ENCODE assay signal across 12 cellular contexts in genomic region chr20:51413753-51414323, GRCh38.
DNase-seq lines count a peak whose midpoint lies in the region; ATAC-seq and TF ChIP-seq lines count a peak whose summit lies in the region.
"Had no signal": no experiment of that assay in that cellular context is flagged by ENCODE, and none has a peak within 500 bp of the region (broad histone marks: within the 10 kb centered on the region; RNA-seq: fewer than 3 reads in every experiment).

No MANE protein-coding gene starts in this region.

- intact Hi-C loops in transverse colon (cut with DNase I; ENCODE audit: low total_unique reads): no loop called here

- H3K36me3 ChIP-seq in transverse colon: peaks cover 0 to 4% (median 0%) of the 10 kb centered on the region in 4 donors
- H3K36me3 ChIP-seq: vagina had no signal

- H3K4me3 ChIP-seq in transverse colon (no peak overlapping the region), foreskin fibroblast (ENCODE audit: low read depth in 1 of 2, low read length in 2 of 2) (no peak overlapping the region)
- H3K4me3 ChIP-seq: vagina had no signal

- peaks cover 31% of the 10 kb centered on the region for H3K36me3 Mint-ChIP-seq in stimulated activated naive CD8-positive, alpha-beta T cell treated with anti-CD3 and anti-CD28 coated beads, Interleukin-15, Interleukin-2, amounts not matched to agents 100 ng/mL and 50 ng/mL, for 24 hours (ENCODE audit: low read depth)
- H3K36me3 Mint-ChIP-seq in activated naive CD8-positive, alpha-beta T cell treated with anti-CD3 and anti-CD28 coated beads, Interleukin-2, amount 10 ng/mL, durations not matched to agents 7 days and 5 days: peaks cover 39% of the 10 kb centered on the region

- H3K27ac Mint-ChIP-seq in stimulated activated naive CD8-positive, alpha-beta T cell treated with anti-CD3 and anti-CD28 coated beads, Interleukin-15, Interleukin-2, amounts not matched to agents 100 ng/mL and 50 ng/mL, for 24 hours: peak overlapping the region; percentile 55
- H3K27ac Mint-ChIP-seq in activated naive CD8-positive, alpha-beta T cell treated with anti-CD3 and anti-CD28 coated beads, Interleukin-2, amount 10 ng/mL, durations not matched to agents 7 days and 5 days: peak overlapping the region; percentile 55
- H3K27ac Mint-ChIP-seq: mesothelial cell of epicardium had no signal

- H3K4me3 Mint-ChIP-seq in stimulated activated naive CD8-positive, alpha-beta T cell treated with anti-CD3 and anti-CD28 coated beads, Interleukin-15, Interleukin-2, amounts not matched to agents 100 ng/mL and 50 ng/mL, for 24 hours: peak overlapping the region; percentile 17
- H3K4me3 Mint-ChIP-seq in activated naive CD8-positive, alpha-beta T cell treated with anti-CD3 and anti-CD28 coated beads, Interleukin-2, amount 10 ng/mL, durations not matched to agents 7 days and 5 days: no peak overlapping the region
- H3K4me3 Mint-ChIP-seq: mesothelial cell of epicardium had no signal

- H3K27ac ChIP-seq in transverse colon: peak overlapping the region; percentile 48 to 68 (median 56)
- H3K27ac ChIP-seq: C4-2B had no signal

- TF ChIP-seq POLR2A in transverse colon (IDR thresholded peaks at IDR 0.05): no peak

- in situ Hi-C loops in transverse colon (cut with MboI; ENCODE audit: low pct_ligation_motif_present in 1 of 4, low pct_unique_long_range_greater_than_20kb in 1 of 4, low sequenced_read_pairs in 3 of 4): no loop called here

- no peaks in the 10 kb centered on the region for H3K9me3 Mint-ChIP-seq in stimulated activated naive CD8-positive, alpha-beta T cell treated with anti-CD3 and anti-CD28 coated beads, Interleukin-15, Interleukin-2, amounts not matched to agents 100 ng/mL and 50 ng/mL, for 24 hours
- H3K9me3 Mint-ChIP-seq in activated naive CD8-positive, alpha-beta T cell treated with anti-CD3 and anti-CD28 coated beads, Interleukin-2, amount 10 ng/mL, durations not matched to agents 7 days and 5 days: no peaks in the 10 kb centered on the region

- peaks cover 8 to 31% (median 14%) of the 10 kb centered on the region in 4 donors for H3K4me1 ChIP-seq in transverse colon

- H3K27me3 ChIP-seq in transverse colon: no peaks in the 10 kb centered on the region
- H3K27me3 ChIP-seq: vagina had no signal

- no peak for TF ChIP-seq EP300 in transverse colon (IDR thresholded peaks at IDR 0.05; ENCODE audit: low read depth)

- 68 to 95% methylated on average over 4 to 5 of the region's 5 CpGs for WGBS in transverse colon (ENCODE audit: low coverage in 1 of 2), 2 donors

- no peak for ATAC-seq in stimulated activated naive CD8-positive, alpha-beta T cell treated with anti-CD3 and anti-CD28 coated beads, Interleukin-15, Interleukin-2, amounts not matched to agents 100 U/mL and 50 U/mL, for 24 hours
- peak; percentile 45 for ATAC-seq in HG03066 (IDR thresholded peaks at IDR 0.05; ENCODE audit: low read depth, unreplicated experiment)
- ATAC-seq in activated naive CD8-positive, alpha-beta T cell treated with anti-CD3 and anti-CD28 coated beads, Interleukin-2, amount 10 ng/mL, durations not matched to agents 7 days and 5 days (ENCODE audit: low read depth): no peak
- ATAC-seq in HG02623 (IDR thresholded peaks at IDR 0.05; ENCODE audit: unreplicated experiment): no peak

- H3K4me1 Mint-ChIP-seq in stimulated activated naive CD8-positive, alpha-beta T cell treated with anti-CD3 and anti-CD28 coated beads, Interleukin-15, Interleukin-2, amounts not matched to agents 100 ng/mL and 50 ng/mL, for 24 hours (ENCODE audit: low read depth): peaks cover 81% of the 10 kb centered on the region
- peaks cover 49% of the 10 kb centered on the region for H3K4me1 Mint-ChIP-seq in activated naive CD8-positive, alpha-beta T cell treated with anti-CD3 and anti-CD28 coated beads, Interleukin-2, amount 10 ng/mL, durations not matched to agents 7 days and 5 days

- DNase-seq in stimulated activated naive CD8-positive, alpha-beta T cell treated with anti-CD3 and anti-CD28 coated beads, Interleukin-15, Interleukin-2, amounts not matched to agents 100 U/mL and 50 U/mL, for 24 hours: no peak
- DNase-seq in activated naive CD8-positive, alpha-beta T cell treated with anti-CD3 and anti-CD28 coated beads, Interleukin-2, amount 10 ng/mL, durations not matched to agents 7 days and 5 days: no peak
- DNase-seq in transverse colon: no peak
- DNase-seq in hepatic stellate cell (ENCODE audit: low spot score): no peak
- DNase-seq in foreskin fibroblast: no peak
- DNase-seq: NCI-H187 had no signal

- no peak for TF ChIP-seq CTCF in transverse colon (IDR thresholded peaks at IDR 0.05)
- TF ChIP-seq CTCF in foreskin fibroblast (IDR thresholded peaks at IDR 0.05; ENCODE audit: low read depth, low read length): no peak

- no peaks in the 10 kb centered on the region for H3K27me3 Mint-ChIP-seq in stimulated activated naive CD8-positive, alpha-beta T cell treated with anti-CD3 and anti-CD28 coated beads, Interleukin-15, Interleukin-2, amounts not matched to agents 100 ng/mL and 50 ng/mL, for 24 hours
- H3K27me3 Mint-ChIP-seq in activated naive CD8-positive, alpha-beta T cell treated with anti-CD3 and anti-CD28 coated beads, Interleukin-2, amount 10 ng/mL, durations not matched to agents 7 days and 5 days: no peaks in the 10 kb centered on the region

- POLR2A ChIA-PET in activated naive CD8-positive, alpha-beta T cell treated with anti-CD3 and anti-CD28 coated beads, Interleukin-2, amount 10 ng/mL, durations not matched to agents 7 days and 5 days (lab: Charles Lee): interaction anchor here (2.2 kb wide), 1 partner anchor 9 kb away, joined by 7 read pairs; no protein-coding TSS in a partner anchor

- no peaks in the 10 kb centered on the region for H3K9me3 ChIP-seq in transverse colon
- H3K9me3 ChIP-seq: vagina had no signal
